In the genomic region with DNA sequence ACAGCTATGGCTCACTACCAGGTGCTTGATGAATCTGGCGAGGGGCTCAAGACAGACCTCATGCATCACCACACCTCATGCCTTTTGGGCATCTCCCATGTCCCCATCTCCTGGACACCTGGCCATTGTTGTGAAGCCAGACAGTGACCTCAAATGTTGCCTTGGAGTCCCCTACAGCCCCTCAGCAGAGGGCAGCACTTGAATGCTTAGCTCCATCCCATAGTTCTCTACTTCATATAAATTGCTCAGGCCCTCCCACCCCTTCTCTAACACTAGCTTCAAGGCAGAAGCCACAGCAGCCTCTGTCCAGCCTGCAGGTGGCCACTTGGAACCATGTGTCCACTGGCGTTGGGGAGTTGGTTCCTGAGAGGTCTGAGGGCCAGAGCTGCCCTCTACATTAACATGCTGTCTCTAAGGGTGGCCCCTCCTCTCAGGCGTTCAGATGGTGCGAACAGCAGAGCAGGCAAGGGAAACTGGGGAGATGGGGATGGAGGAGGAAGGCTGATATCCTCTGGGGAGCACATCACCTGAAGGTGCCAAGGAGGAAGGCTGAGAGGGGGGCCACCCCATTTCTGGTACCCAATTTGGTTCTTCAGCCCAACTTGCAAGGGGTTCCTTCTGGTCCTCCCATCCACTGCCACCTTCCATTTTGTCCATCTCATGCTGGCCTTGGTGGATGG, we compare ENCODE assay signal across 29 cellular contexts. TPM values are rescaled to one million over a fixed set of nuclear protein-coding genes. Genes with fewer than 3 reads are reported as not detected.
A peak's percentile ranks its signal among the peaks of the same experiment; 100 is the strongest.
DNase-seq lines count a peak whose midpoint lies in the region; TF ChIP-seq lines count a peak whose summit lies in the region.
"Had no signal": no experiment of that assay in that cellular context is flagged by ENCODE, and none has a peak within 500 bp of the region (broad histone marks: within the 10 kb centered on the region; RNA-seq: fewer than 3 reads in every experiment).

No MANE protein-coding gene starts in this region.

- H3K27ac ChIP-seq in A673 (ENCODE audit: low read depth, low read length, poor library complexity, severe bottlenecking) (no peak overlapping the region), brain microvascular endothelial cell (no peak overlapping the region), liver (ENCODE audit: low read depth in 1 of 2, low read length in 2 of 2) (no peak overlapping the region)
- H3K27ac ChIP-seq: BLaER1 treated with 17β-estradiol and CSF1 and Interleukin-3, amounts not matched to agents 10 nM and 100 nM; lower lobe of right lung; transverse colon had no signal

- no TSS peak for BruUV-seq in A673 (replicated peaks; lab: Mats Ljungman, UMichigan)

- 95% methylated on average over 4 of the region's 4 CpGs for whole genome bisulfite sequencing in liver

- no peak overlapping the region for H3K4me3 Mint-ChIP-seq in HFFc6
- no peak overlapping the region for H3K4me3 Mint-ChIP-seq in immature natural killer cell
- H3K4me3 Mint-ChIP-seq: activated B cell treated with CpG ODN at 0.5 μM for 24 hours; activated CD4-positive, alpha-beta memory T cell treated with anti-CD3 and anti-CD28 coated beads for 36 hours; natural killer cell treated with Interleukin-12 subunit alpha and Interleukin-12 subunit beta and Interleukin-15 and Interleukin-18, amount 100 ng/mL, for 72 hours had no signal

- peak; percentile 36 to 52 for TF ChIP-seq RAD21 in liver (IDR thresholded peaks at IDR 0.05)

- no peaks in the 10 kb centered on the region for H3K36me3 Mint-ChIP-seq in HFFc6 (ENCODE audit: low read depth)
- no peaks in the 10 kb centered on the region for H3K36me3 Mint-ChIP-seq in immature natural killer cell
- H3K36me3 Mint-ChIP-seq: activated CD4-positive, alpha-beta memory T cell treated with anti-CD3 and anti-CD28 coated beads for 36 hours; activated naive CD4-positive, alpha-beta T cell treated with anti-CD3 and anti-CD28 coated beads, Interleukin-2, amount 50 U/mL, for 72 hours; natural killer cell treated with Interleukin-12 subunit alpha and Interleukin-12 subunit beta and Interleukin-15 and Interleukin-18, amount 100 ng/mL, for 72 hours had no signal

- H3K27ac Mint-ChIP-seq in HFFc6 (no peak overlapping the region), immature natural killer cell (no peak overlapping the region)
- H3K27ac Mint-ChIP-seq: activated B cell treated with CpG ODN at 0.5 μM for 24 hours; activated CD4-positive, alpha-beta memory T cell treated with anti-CD3 and anti-CD28 coated beads for 36 hours; natural killer cell treated with Interleukin-12 subunit alpha and Interleukin-12 subunit beta and Interleukin-15 and Interleukin-18, amount 100 ng/mL, for 72 hours had no signal

- H3K9me3 Mint-ChIP-seq in HFFc6 (no peaks in the 10 kb centered on the region), immature natural killer cell (no peaks in the 10 kb centered on the region)
- H3K9me3 Mint-ChIP-seq: activated B cell treated with CpG ODN at 0.5 μM for 24 hours; activated CD4-positive, alpha-beta memory T cell treated with anti-CD3 and anti-CD28 coated beads for 36 hours; activated naive CD4-positive, alpha-beta T cell treated with anti-CD3 and anti-CD28 coated beads, Interleukin-2, amount 50 U/mL, for 72 hours; natural killer cell treated with Interleukin-12 subunit alpha and Interleukin-12 subunit beta and Interleukin-15 and Interleukin-18, amount 100 ng/mL, for 72 hours had no signal

- no peaks in the 10 kb centered on the region for H3K4me1 ChIP-seq in A673 (ENCODE audit: insufficient read depth, low read length, poor library complexity, severe bottlenecking)
- H3K4me1 ChIP-seq in liver (ENCODE audit: control insufficient read depth in 4 of 4, insufficient read depth in 4 of 4, low read length in 3 of 4) = peaks cover 3 to 25% (median 12%) of the 10 kb centered on the region in 4 donors
- H3K4me1 ChIP-seq: BLaER1 treated with 17β-estradiol and CSF1 and Interleukin-3, amounts not matched to agents 10 nM and 100 nM; lower lobe of right lung had no signal

- TF ChIP-seq CTCF in A673 (conservative IDR thresholded peaks at IDR 0.05; ENCODE audit: low read depth, low read length) (0 out of 2 replicates have a peak, but pooled peaks have one; percentile 18), HFFc6 (IDR thresholded peaks at IDR 0.05) (peak; percentile 13; the same call in 1 of the 2 replicates), brain microvascular endothelial cell (IDR thresholded peaks at IDR 0.05; ENCODE audit: low read depth, low read length, missing control alignments) (peak; percentile 21), liver (IDR thresholded peaks at IDR 0.05; ENCODE audit: low read depth, low read length, missing input control) (peak; percentile 9)

- H3K9me3 ChIP-seq in A673 (ENCODE audit: low read depth, low read length, poor library complexity, severe bottlenecking) (no peaks in the 10 kb centered on the region), liver (ENCODE audit: control insufficient read depth in 4 of 4, low read length in 3 of 4) (no peaks in the 10 kb centered on the region)
- H3K9me3 ChIP-seq: BLaER1 treated with 17β-estradiol and CSF1 and Interleukin-3, amounts not matched to agents 10 nM and 100 nM; lower lobe of right lung; mucosa of descending colon; transverse colon had no signal

- no peak overlapping the region for H3K9ac ChIP-seq in liver (ENCODE audit: low read depth in 1 of 2, low read length in 2 of 2)
- H3K9ac ChIP-seq: BLaER1 treated with 17β-estradiol and CSF1 and Interleukin-3, amounts not matched to agents 10 nM and 100 nM had no signal

- H3K4me1 Mint-ChIP-seq in HFFc6 (ENCODE audit: low read depth) (peaks cover 7% of the 10 kb centered on the region), immature natural killer cell (no peaks in the 10 kb centered on the region)
- H3K4me1 Mint-ChIP-seq: activated B cell treated with CpG ODN at 0.5 μM for 24 hours had no signal

- CTCF ChIA-PET in A673 (lab: Charles Lee) = no interaction called here

- POLR2A ChIA-PET in A673 (lab: Charles Lee; ENCODE audit: low non-redundant PET) = no interaction called here

- H3K4me3 ChIP-seq in A673 (ENCODE audit: low read depth, low read length, poor library complexity, severe bottlenecking) (no peak overlapping the region), brain microvascular endothelial cell (ENCODE audit: low read depth, low read length) (no peak overlapping the region), liver (ENCODE audit: low read depth in 1 of 3, low read length in 3 of 3) (no peak overlapping the region)
- H3K4me3 ChIP-seq: BLaER1 treated with 17β-estradiol and CSF1 and Interleukin-3, amounts not matched to agents 10 nM and 100 nM; lower lobe of right lung; mucosa of descending colon; smooth muscle cell; transverse colon had no signal

- H3K27me3 Mint-ChIP-seq in HFFc6 (ENCODE audit: insufficient read depth) = peaks cover 7% of the 10 kb centered on the region
- H3K27me3 Mint-ChIP-seq in immature natural killer cell (ENCODE audit: low read depth in 3 of 3) = peaks cover 0 to 5% (median 1%) of the 10 kb centered on the region in 3 donors
- H3K27me3 Mint-ChIP-seq: activated CD4-positive, alpha-beta memory T cell treated with anti-CD3 and anti-CD28 coated beads for 36 hours had no signal

- in situ Hi-C loops in brain microvascular endothelial cell (cut with HindIII; ENCODE audit: low pct_ligation_motif_present, low sequenced_read_pairs) = no loop called here

- no peaks in the 10 kb centered on the region for H3K36me3 ChIP-seq in A673 (ENCODE audit: insufficient read depth, low read length, poor library complexity, severe bottlenecking)
- H3K36me3 ChIP-seq in brain microvascular endothelial cell (replicated peaks) = peaks cover 7% of the 10 kb centered on the region
- peaks cover 0 to 11% (median 6%) of the 10 kb centered on the region in 4 donors for H3K36me3 ChIP-seq in liver (ENCODE audit: control insufficient read depth in 4 of 4, insufficient read depth in 3 of 4, low read depth in 1 of 4, low read length in 3 of 4)
- H3K36me3 ChIP-seq: BLaER1 treated with 17β-estradiol and CSF1 and Interleukin-3, amounts not matched to agents 10 nM and 100 nM; transverse colon had no signal

- H3K27me3 ChIP-seq in A673 (replicated peaks; ENCODE audit: insufficient read depth, low read depth, low read length, poor library complexity) = no peaks in the 10 kb centered on the region
- no peaks in the 10 kb centered on the region for H3K27me3 ChIP-seq in brain microvascular endothelial cell (replicated peaks)
- H3K27me3 ChIP-seq in liver (ENCODE audit: control insufficient read depth in 4 of 4, insufficient read depth in 4 of 4, low read length in 3 of 4) = no peaks in the 10 kb centered on the region
- H3K27me3 ChIP-seq: BLaER1 treated with 17β-estradiol and CSF1 and Interleukin-3, amounts not matched to agents 10 nM and 100 nM; transverse colon had no signal

- DNase-seq in A673 (ENCODE audit: low spot score) (no peak), HFFc6 (no peak), brain microvascular endothelial cell (no peak), SIG-M5 (lab: John Stamatoyannopoulos, UW) (no peak), immature natural killer cell (no peak), T-helper 9 cell (no peak)
- DNase-seq in activated CD4-positive, alpha-beta T cell treated with anti-CD3 and anti-CD28 coated beads for 4 hours = no peak
- DNase-seq: ACHN; activated B cell treated with CpG ODN at 0.5 μM for 24 hours; activated CD4-positive, alpha-beta memory T cell treated with anti-CD3 and anti-CD28 coated beads for 36 hours; activated CD8-positive, alpha-beta memory T cell treated with anti-CD3 and anti-CD28 coated beads, Interleukin-2, amount 50 U/mL, for 4 hours; COR-L47; DMS79; GDM1; glutamatergic neuron; KBM-7; kidney; lower lobe of right lung; mucosa of descending colon; NCI-H1417; NCI-H2029 treated with DMSO at 0.1 percent for 48 hours; NCI-H2227 treated with DMSO at 0.1 percent for 48 hours; NCI-H774; transverse colon had no signal

- intact Hi-C loops in A673 (cut with micrococcal nuclease; ENCODE audit: unreplicated experiment) = no loop called here

TF ChIP-seq in liver, 16 proteins besides CTCF, POLR2A, EP300 and RAD21 (continues in another document):
- TF ChIP-seq SP1 (IDR thresholded peaks at IDR 0.05) = no peak
- TF ChIP-seq JUND (IDR thresholded peaks at IDR 0.05) = no peak
- TF ChIP-seq NR2F2 (IDR thresholded peaks at IDR 0.05) = no peak
- TF ChIP-seq, protein P1, sequence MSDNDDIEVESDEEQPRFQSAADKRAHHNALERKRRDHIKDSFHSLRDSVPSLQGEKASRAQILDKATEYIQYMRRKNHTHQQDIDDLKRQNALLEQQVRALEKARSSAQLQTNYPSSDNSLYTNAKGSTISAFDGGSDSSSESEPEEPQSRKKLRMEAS (IDR thresholded peaks at IDR 0.05) = no peak
- TF ChIP-seq HNF4A (conservative IDR thresholded peaks at IDR 0.05) = no peak
- TF ChIP-seq, protein P2, sequence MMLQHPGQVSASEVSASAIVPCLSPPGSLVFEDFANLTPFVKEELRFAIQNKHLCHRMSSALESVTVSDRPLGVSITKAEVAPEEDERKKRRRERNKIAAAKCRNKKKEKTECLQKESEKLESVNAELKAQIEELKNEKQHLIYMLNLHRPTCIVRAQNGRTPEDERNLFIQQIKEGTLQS (IDR thresholded peaks at IDR 0.05) = no peak
- TF ChIP-seq YY1 (IDR thresholded peaks at IDR 0.05) = no peak

RNA-seq across cellular contexts. Expression of gene MOCS1, which starts 31.3 kb away (rescaled TPM):
- total RNA-seq in A673 (2021) = 2.5 and 4.0 TPM in 2 replicates
- total RNA-seq in HFFc6 (2021; fragmentation: NEBNext Ultra II Directional; extraction: Animal tissue kit (Norgen Biotek cat#: 25700)) = 10 to 100 TPM in 2 of 6 experiments, 1 to 10 TPM in 4; 7.9 to 11.1 (median 9.2) TPM
- total RNA-seq in liver = 10 to 100 TPM in 1 of 2 donors, 1 to 10 TPM in 1; 6.7 to 36.2 TPM
- polyA plus RNA-seq in liver = 10 to 100 TPM; 29.2 to 29.3 TPM
- polyA plus RNA-seq in immature natural killer cell = under 1 TPM; 0.39 to 0.93 (median 0.59) TPM
